ENCODE assay signal across 8 cellular contexts in genomic region chr3:143001369-143002082, GRCh38. TPM values are rescaled to one million over a fixed set of nuclear protein-coding genes. Genes with fewer than 3 reads are reported as not detected.
A peak's percentile ranks its signal among the peaks of the same experiment; 100 is the strongest.
DNase-seq lines count a peak whose midpoint lies in the region; ATAC-seq and TF ChIP-seq lines count a peak whose summit lies in the region.

Gene U2SURP (plus strand): TSS chr3:143001570. CDS start chr3:143001629, 59 bp downstream.

- H3K4me2 ChIP-seq in SU-DHL-6 (ENCODE audit: low read depth, low read length, poor library complexity, severe bottlenecking): peak within 1 kb of the TSS; percentile 98

- peaks cover 27% of the 10 kb centered on the region for H4K20me1 ChIP-seq in SU-DHL-6 (ENCODE audit: low read depth, low read length)

- H3K4me1 Mint-ChIP-seq in activated naive CD8-positive, alpha-beta T cell treated with anti-CD3 and anti-CD28 coated beads, Interleukin-2, amount 10 ng/mL, durations not matched to agents 7 days and 5 days: peaks cover 21% of the 10 kb centered on the region

- no peaks in the 10 kb centered on the region for H3K9me3 ChIP-seq in SU-DHL-6 (ENCODE audit: insufficient read depth, low read length)
- no peaks in the 10 kb centered on the region for H3K9me3 ChIP-seq in ovary
- H3K9me3 ChIP-seq in thyroid gland: no peaks in the 10 kb centered on the region

- peak within 1 kb of the TSS; percentile 74 for H3K27ac ChIP-seq in SU-DHL-6 (ENCODE audit: low read depth, low read length)
- H3K27ac ChIP-seq in ovary: peak within 1 kb of the TSS; percentile 80 to 84
- H3K27ac ChIP-seq in thyroid gland: peak within 1 kb of the TSS; percentile 86 to 98 (median 93)

- H3K79me2 ChIP-seq in SU-DHL-6 (ENCODE audit: insufficient read depth, low read length): peaks cover 51% of the 10 kb centered on the region

- peak; percentile 95 for DNase-seq in NCI-H128 (lab: John Stamatoyannopoulos, UW; ENCODE audit: unreplicated experiment)
- peak; percentile 86 for DNase-seq in activated naive CD8-positive, alpha-beta T cell treated with anti-CD3 and anti-CD28 coated beads, Interleukin-2, amount 10 ng/mL, durations not matched to agents 7 days and 5 days
- DNase-seq in head of caudate nucleus: peak; percentile 96 to 99 (median 98)
- peak; percentile 94 to 97 (median 96) for DNase-seq in ovary
- peak; percentile 98 for DNase-seq in thyroid gland

- POLR2A ChIA-PET in activated naive CD8-positive, alpha-beta T cell treated with anti-CD3 and anti-CD28 coated beads, Interleukin-2, amount 10 ng/mL, durations not matched to agents 7 days and 5 days (lab: Charles Lee): interaction anchor here (0.5 to 3.1 kb wide), 13 partner anchors 10 to 1263 kb away, joined by 3 to 24 read pairs (median 4); partner anchors contain the start of genes ATR, DIPK2A, RNF7 and TFDP2

- TF ChIP-seq POLR2A in GM10847 (IDR thresholded peaks at IDR 0.05; ENCODE audit: extremely low read depth, insufficient read length) (peak; percentile 85), ovary (IDR thresholded peaks at IDR 0.05) (peak; percentile 86), thyroid gland (IDR thresholded peaks at IDR 0.05) (peak in 1 of 2 donors; percentile 80)

- peaks cover 2% of the 10 kb centered on the region for H3K27me3 Mint-ChIP-seq in activated naive CD8-positive, alpha-beta T cell treated with anti-CD3 and anti-CD28 coated beads, Interleukin-2, amount 10 ng/mL, durations not matched to agents 7 days and 5 days

- H3K4me1 ChIP-seq in ovary (ENCODE audit: insufficient read depth): peaks cover 9% of the 10 kb centered on the region
- H3K4me1 ChIP-seq in thyroid gland: peaks cover 14 to 17% of the 10 kb centered on the region in 2 donors

- H3K4me3 ChIP-seq in SU-DHL-6 (ENCODE audit: insufficient read depth, low read length, poor library complexity, severe bottlenecking): peak within 1 kb of the TSS; percentile 83
- peak within 1 kb of the TSS; percentile 95 for H3K4me3 ChIP-seq in ovary
- peak within 1 kb of the TSS; percentile 33 to 80 (median 74) for H3K4me3 ChIP-seq in thyroid gland (replicated peaks in 1 of 3)

- peak within 1 kb of the TSS; percentile 91 for H3K4me3 Mint-ChIP-seq in activated naive CD8-positive, alpha-beta T cell treated with anti-CD3 and anti-CD28 coated beads, Interleukin-2, amount 10 ng/mL, durations not matched to agents 7 days and 5 days

- H2AFZ ChIP-seq in SU-DHL-6 (ENCODE audit: low read depth, low read length, severe bottlenecking): peak within 1 kb of the TSS; percentile 94

- H3K9ac ChIP-seq in SU-DHL-6 (ENCODE audit: low read length): peak within 1 kb of the TSS; percentile 88

- H3K27me3 ChIP-seq in SU-DHL-6 (ENCODE audit: low read length) (no peaks in the 10 kb centered on the region), ovary (no peaks in the 10 kb centered on the region), thyroid gland (no peaks in the 10 kb centered on the region)

- no peaks in the 10 kb centered on the region for H3K9me3 Mint-ChIP-seq in activated naive CD8-positive, alpha-beta T cell treated with anti-CD3 and anti-CD28 coated beads, Interleukin-2, amount 10 ng/mL, durations not matched to agents 7 days and 5 days

- TF ChIP-seq EP300 in ovary (IDR thresholded peaks at IDR 0.05): no peak

- H3F3A ChIP-seq in SU-DHL-6 (ENCODE audit: insufficient read depth): no peaks in the 10 kb centered on the region

- ATAC-seq in HG02678 (IDR thresholded peaks at IDR 0.05; ENCODE audit: unreplicated experiment): peak; percentile 87
- ATAC-seq in activated naive CD8-positive, alpha-beta T cell treated with anti-CD3 and anti-CD28 coated beads, Interleukin-2, amount 10 ng/mL, durations not matched to agents 7 days and 5 days (ENCODE audit: low read depth): peak; percentile 88

- peak within 1 kb of the TSS; percentile 99 for H3K27ac Mint-ChIP-seq in activated naive CD8-positive, alpha-beta T cell treated with anti-CD3 and anti-CD28 coated beads, Interleukin-2, amount 10 ng/mL, durations not matched to agents 7 days and 5 days

- H3K9me2 ChIP-seq in SU-DHL-6 (replicated peaks; ENCODE audit: insufficient read depth, low read length): no peaks in the 10 kb centered on the region

- H3K36me3 Mint-ChIP-seq in activated naive CD8-positive, alpha-beta T cell treated with anti-CD3 and anti-CD28 coated beads, Interleukin-2, amount 10 ng/mL, durations not matched to agents 7 days and 5 days: peaks cover 3% of the 10 kb centered on the region

- H3K36me3 ChIP-seq in SU-DHL-6 (ENCODE audit: low read length) (no peaks in the 10 kb centered on the region), ovary (no peaks in the 10 kb centered on the region), thyroid gland (no peaks in the 10 kb centered on the region)

- no peak for TF ChIP-seq CTCF in SU-DHL-6 (IDR thresholded peaks at IDR 0.05; ENCODE audit: insufficient read depth, low read length, poor library complexity, severe bottlenecking)
- peak in 2 of 3 donors; percentile 57 to 59 for TF ChIP-seq CTCF in ovary (IDR thresholded peaks at IDR 0.05)
- TF ChIP-seq CTCF in thyroid gland (IDR thresholded peaks at IDR 0.05): peak in 2 of 6 experiments; percentile 32 to 42

- WGBS in ovary, 3 donors: 0% methylated on average over 48 to 55 of the region's 55 CpGs
- WGBS in thyroid gland, 2 donors: 0 to 1% methylated on average over 31 to 39 of the region's 55 CpGs

- intact Hi-C loops in head of caudate nucleus (cut with DNase I): no loop called here
- intact Hi-C loops in ovary (cut with DNase I): no loop called here
- intact Hi-C loops in thyroid gland (cut with DNase I): no loop called here

RNA-seq across cellular contexts. Expression of gene U2SURP, which starts in this region (rescaled TPM):
- 100 to 1,000 TPM; 134 to 147 TPM for total RNA-seq in activated naive CD8-positive, alpha-beta T cell treated with anti-CD3 and anti-CD28 coated beads, Interleukin-2, amount 10 ng/mL, durations not matched to agents 7 days and 5 days
- 100 to 1,000 TPM in 1 of 7 donors, 10 to 100 TPM in 6; 82.6 to 117 (median 98.0) TPM for total RNA-seq in ovary
- 10 to 100 TPM; 32.3 to 61.3 TPM for polyA plus RNA-seq in ovary
- 100 to 1,000 TPM in 2 of 4 donors, 10 to 100 TPM in 2; 87.8 to 144 (median 102) TPM for total RNA-seq in thyroid gland

Comparison
In these comparisons a context has a peak if more than half of its experiments do, and no peak if none do; other contexts are left out.
1. Peak in every context shown above with its lines: DNase-seq, ATAC-seq, H3K4me3 ChIP-seq and H3K27ac ChIP-seq.